8 cellular contexts compared by ENCODE assay signal in the genomic region with DNA sequence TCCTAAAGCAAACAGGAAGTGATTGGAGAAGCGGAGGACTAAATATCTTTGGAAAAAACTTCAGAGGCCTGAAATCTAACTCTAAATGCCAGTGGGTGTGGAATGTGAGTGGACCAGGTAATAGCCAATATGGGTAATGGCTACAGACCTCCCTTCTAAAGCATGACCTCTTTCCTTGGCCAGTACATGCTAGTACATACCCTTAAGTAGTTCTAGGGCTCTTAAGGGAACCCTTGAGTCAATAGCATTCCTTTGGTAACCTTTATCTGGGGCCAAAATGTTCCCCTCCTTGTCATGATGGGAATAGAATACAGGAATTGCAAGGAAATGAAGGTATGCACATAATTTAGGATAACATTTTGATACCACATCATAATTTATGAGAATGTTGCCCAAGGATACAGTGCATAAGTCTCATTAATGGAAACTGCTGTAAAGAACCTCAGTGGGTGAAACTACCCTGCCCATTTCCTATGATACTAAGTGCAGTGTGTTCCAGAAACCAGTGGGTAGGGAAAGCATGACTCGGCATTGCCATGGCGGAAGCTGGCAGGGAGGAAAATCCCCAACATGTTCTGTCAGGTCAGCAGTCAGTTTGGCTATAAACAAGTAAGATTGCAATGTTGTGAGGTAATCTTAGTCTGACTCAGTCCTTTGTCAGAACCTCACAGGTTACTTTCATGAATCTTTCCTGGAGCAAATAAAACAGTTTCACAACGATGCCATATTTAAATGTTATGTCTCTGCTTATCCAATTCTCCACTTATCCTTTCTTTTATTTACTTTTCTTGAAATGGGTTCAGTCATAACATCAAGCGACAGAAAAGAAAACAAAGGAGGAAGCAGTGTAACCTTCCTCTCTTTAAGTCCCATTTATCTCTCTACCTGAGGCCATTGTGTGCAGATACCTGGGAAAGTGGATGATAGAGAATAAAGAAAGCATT. TPM values are rescaled to one million over a fixed set of nuclear protein-coding genes. Genes with fewer than 3 reads are reported as not detected.
DNase-seq lines count a peak whose midpoint lies in the region; ATAC-seq, FAIRE-seq and TF ChIP-seq lines count a peak whose summit lies in the region.

No MANE protein-coding gene starts in this region.

- H3K9me3 ChIP-seq in SJSA1 (replicated peaks) = no peaks in the 10 kb centered on the region
- H3K9me3 ChIP-seq in endothelial cell of umbilical vein (replicated peaks; ENCODE audit: control insufficient read depth, insufficient read depth, low read length) = no peaks in the 10 kb centered on the region
- H3K9me3 ChIP-seq in pancreas = no peaks in the 10 kb centered on the region
- H3K9me3 ChIP-seq in effector memory CD4-positive, alpha-beta T cell (ENCODE audit: control insufficient read depth, low read length) = no peaks in the 10 kb centered on the region

- H4K20me1 ChIP-seq in endothelial cell of umbilical vein (replicated peaks; ENCODE audit: control insufficient read depth, extremely low read depth, insufficient read depth, low read length) = no peaks in the 10 kb centered on the region

- POLR2A ChIA-PET in endothelial cell of umbilical vein (lab: Charles Lee) = no interaction called here

- no peaks in the 10 kb centered on the region for H3K9me1 ChIP-seq in endothelial cell of umbilical vein (replicated peaks; ENCODE audit: control insufficient read depth, extremely low read depth, insufficient read depth, low read length)

- 30% methylated on average over 5 of the region's 5 CpGs for WGBS in pancreas, 2 donors

- H3K27ac ChIP-seq in ACC112 (ENCODE audit: low read depth, low read length) (peak overlapping the region; percentile 88), SJSA1 (peak overlapping the region; percentile 95), endothelial cell of umbilical vein (ENCODE audit: insufficient read depth, low read depth, low read length) (peak overlapping the region; percentile 97), pancreas (peak overlapping the region; percentile 8 to 87 (median 54))
- no peak overlapping the region for H3K27ac ChIP-seq in effector memory CD4-positive, alpha-beta T cell (ENCODE audit: insufficient read depth, low read length, poor library complexity, severe bottlenecking)

- CTCF ChIA-PET in endothelial cell of umbilical vein (lab: Charles Lee) = no interaction called here

- ATAC-seq in GM18868 (IDR thresholded peaks at IDR 0.05; ENCODE audit: unreplicated experiment) (peak; percentile 86), HG03066 (IDR thresholded peaks at IDR 0.05; ENCODE audit: low read depth, unreplicated experiment) (peak; percentile 65), pancreas (peak; percentile 98 to 99 (median 98))

- peak; percentile 99 for FAIRE-seq in endothelial cell of umbilical vein (lab: Jason Lieb, UNC)
- FAIRE-seq in pancreas (lab: Jason Lieb, UNC) = peak; percentile 41

- peak overlapping the region; percentile 45 for H3K4me2 ChIP-seq in endothelial cell of umbilical vein (ENCODE audit: insufficient read depth, low read length)

- no peak for TF ChIP-seq CTCF in endothelial cell of umbilical vein (IDR thresholded peaks at IDR 0.05; ENCODE audit: extremely low read depth in 1 of 2, insufficient read depth in 1 of 2, low read depth in 1 of 2, low read length in 2 of 2)
- no peak for TF ChIP-seq CTCF in pancreas (IDR thresholded peaks at IDR 0.05)

- H2AFZ ChIP-seq in ACC112 (ENCODE audit: low read length, unreplicated experiment) = peak overlapping the region; percentile 33
- H2AFZ ChIP-seq in endothelial cell of umbilical vein (ENCODE audit: low read depth, low read length) = peak overlapping the region; percentile 71

- H3K27me3 ChIP-seq in ACC112 (ENCODE audit: insufficient read depth, low read length) = no peaks in the 10 kb centered on the region
- H3K27me3 ChIP-seq in SJSA1 (replicated peaks) = no peaks in the 10 kb centered on the region
- H3K27me3 ChIP-seq in endothelial cell of umbilical vein (ENCODE audit: control insufficient read depth in 2 of 2, insufficient read depth in 2 of 2, low read length in 2 of 2) = no peaks in the 10 kb centered on the region
- no peaks in the 10 kb centered on the region for H3K27me3 ChIP-seq in pancreas
- no peaks in the 10 kb centered on the region for H3K27me3 ChIP-seq in effector memory CD4-positive, alpha-beta T cell (replicated peaks; ENCODE audit: control insufficient read depth, insufficient read depth, low read length, poor library complexity, severe bottlenecking)

- no peaks in the 10 kb centered on the region for H3K79me2 ChIP-seq in ACC112 (ENCODE audit: control insufficient read depth, insufficient read depth, low read length, unreplicated experiment)
- H3K79me2 ChIP-seq in endothelial cell of umbilical vein (ENCODE audit: control insufficient read depth, insufficient read depth, low read length) = no peaks in the 10 kb centered on the region

- intact Hi-C loops in endothelial cell of umbilical vein (cut with micrococcal nuclease) = loop anchor here (1.0 kb wide), 3 partner anchors 24 to 86 kb away; a partner anchor contains a TSS
- intact Hi-C loops in pancreas (cut with DNase I) = no loop called here

- no peak overlapping the region for H3K4me3 ChIP-seq in ACC112 (ENCODE audit: low read depth, low read length)
- no peak overlapping the region for H3K4me3 ChIP-seq in SJSA1
- no peak overlapping the region for H3K4me3 ChIP-seq in endothelial cell of umbilical vein (replicated peaks in 1 of 3; ENCODE audit: insufficient read depth in 1 of 3, low read depth in 1 of 3, low read length in 3 of 3)
- no peak overlapping the region for H3K4me3 ChIP-seq in pancreas
- no peak overlapping the region for H3K4me3 ChIP-seq in effector memory CD4-positive, alpha-beta T cell (ENCODE audit: insufficient read depth, low read depth, low read length, poor library complexity, severe bottlenecking)

- peak overlapping the region; percentile 73 for H3K9ac ChIP-seq in endothelial cell of umbilical vein (replicated peaks; ENCODE audit: extremely low read depth, insufficient read depth, low read length)

- H3K36me3 ChIP-seq in ACC112 (ENCODE audit: insufficient read depth, low read length) (no peaks in the 10 kb centered on the region), SJSA1 (no peaks in the 10 kb centered on the region), endothelial cell of umbilical vein (ENCODE audit: control insufficient read depth in 2 of 2, extremely low read depth in 1 of 2, insufficient read depth in 2 of 2, low read length in 2 of 2) (no peaks in the 10 kb centered on the region), pancreas (no peaks in the 10 kb centered on the region)
- no peaks in the 10 kb centered on the region for H3K36me3 ChIP-seq in effector memory CD4-positive, alpha-beta T cell (ENCODE audit: control insufficient read depth, insufficient read depth, low read length)

- dilution Hi-C loops in endothelial cell of umbilical vein (cut with MboI; ENCODE audit: extremely low pct_ligation_motif_present, low sequenced_read_pairs) = no loop called here

- peak; percentile 49 for TF ChIP-seq POLR2A in endothelial cell of umbilical vein (IDR thresholded peaks at IDR 0.05; ENCODE audit: low read depth, low read length)

- TSS peak; percentile 93 for BruUV-seq in endothelial cell of umbilical vein (replicated peaks; lab: Mats Ljungman, UMichigan)

- H3K4me1 ChIP-seq in ACC112 (ENCODE audit: control insufficient read depth, insufficient read depth, low read length, unreplicated experiment) (peaks cover 35% of the 10 kb centered on the region), SJSA1 (replicated peaks) (peaks cover 42% of the 10 kb centered on the region), endothelial cell of umbilical vein (ENCODE audit: control insufficient read depth, extremely low read depth, insufficient read depth, low read length) (peaks cover 30% of the 10 kb centered on the region), pancreas (peaks cover 0 to 10% (median 0%) of the 10 kb centered on the region in 3 donors)
- H3K4me1 ChIP-seq in effector memory CD4-positive, alpha-beta T cell (ENCODE audit: control insufficient read depth, insufficient read depth, low read length, poor library complexity, severe bottlenecking) = no peaks in the 10 kb centered on the region

- DNase-seq in SJSA1 (ENCODE audit: low read depth in 1 of 2, low spot score in 2 of 2) (peak; percentile 84 to 89), endothelial cell of umbilical vein (ENCODE audit: low read depth, low spot score) (peak; percentile 97), pancreas (peak in 5 of 6 donors; percentile 59 to 83 (median 72)), hypothalamus (lab: John Stamatoyannopoulos, UW) (no peak)
- no peak for DNase-seq in effector memory CD4-positive, alpha-beta T cell

TF ChIP-seq in endothelial cell of umbilical vein, 7 proteins besides CTCF, POLR2A, EP300 and RAD21:
- TF ChIP-seq JUN (IDR thresholded peaks at IDR 0.05; ENCODE audit: borderline replicate concordance, insufficient read depth, insufficient read length, low read depth) (peak; percentile 93), POLR2AphosphoS5 (IDR thresholded peaks at IDR 0.05; ENCODE audit: insufficient read depth, low read depth, low read length) (peak; percentile 91), MYC (IDR thresholded peaks at IDR 0.05; ENCODE audit: low read depth, low read length) (no peak), GATA2 (IDR thresholded peaks at IDR 0.05; ENCODE audit: insufficient read depth, insufficient read length, low read depth, low read length) (peak; percentile 11), FOS (IDR thresholded peaks at IDR 0.05; ENCODE audit: borderline replicate concordance, insufficient read depth, low read length) (peak; percentile 90)
- TF ChIP-seq, protein P1, sequence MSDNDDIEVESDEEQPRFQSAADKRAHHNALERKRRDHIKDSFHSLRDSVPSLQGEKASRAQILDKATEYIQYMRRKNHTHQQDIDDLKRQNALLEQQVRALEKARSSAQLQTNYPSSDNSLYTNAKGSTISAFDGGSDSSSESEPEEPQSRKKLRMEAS (IDR thresholded peaks at IDR 0.05; ENCODE audit: insufficient read depth, insufficient read length) = no peak

RNA-seq across cellular contexts. Expression of a gene that starts 23.5 kb away (rescaled TPM):
- total RNA-seq in SJSA1 (2014; rRNA removed; shearing (Covaris generic)) = 20.9 and 21.7 TPM in 2 replicates
- total RNA-seq in endothelial cell of umbilical vein (26.6 and 27.5 TPM in 2 replicates), pancreas (1 to 10 TPM; 2.1 to 7.9 (median 3.4) TPM)
- polyA plus RNA-seq in endothelial cell of umbilical vein (7.9 and 8.3 TPM in 2 replicates), pancreas (1 to 10 TPM; 1.6 to 2.1 TPM)
- polyA plus RNA-seq in endothelial cell of umbilical vein (2011; cell fraction: cytosol; rRNA removed) = 7.5 and 9.5 TPM in 2 replicates
- 4.9 and 6.5 TPM in 2 replicates for polyA plus RNA-seq in endothelial cell of umbilical vein (2011; cell fraction: nucleus; rRNA removed)
- polyA plus RNA-seq in endothelial cell of umbilical vein (2012) = 9.3 and 12.6 TPM in 2 replicates
- 14.4 and 19.7 TPM in 2 replicates for polyA minus RNA-seq in endothelial cell of umbilical vein
- polyA minus RNA-seq in endothelial cell of umbilical vein (2011; cell fraction: cytosol; rRNA and poly(A)+ RNA removed) = 10.9 TPM
- 13.2 and 14.2 TPM in 2 replicates for polyA minus RNA-seq in endothelial cell of umbilical vein (2011; cell fraction: nucleus; rRNA and poly(A)+ RNA removed)

Comparison
In these comparisons a context has a peak if more than half of its experiments do, and no peak if none do; other contexts are left out.
1. DNase-seq: peak in SJSA1 (2 of 2), endothelial cell of umbilical vein (single experiment) and pancreas (5 of 6); none in effector memory CD4-positive, alpha-beta T cell (0 of 3) and hypothalamus (0 of 51).
2. Peak in every context shown above with its lines, with median percentiles within 50 percentile points of each other: ATAC-seq.